ENCODE assay signal across 1 cellular context in genomic region chr3:58049143-58049785, GRCh38.
TF ChIP-seq lines count a peak whose summit lies in the region.

No MANE protein-coding gene starts in this region.

TF ChIP-seq in HepG2, 621 proteins besides CTCF, POLR2A, EP300 and RAD21 (continued from another document and continues in another):
- TF ChIP-seq ARID5B (CRISPR knock-in tag; IDR thresholded peaks at IDR 0.05) (peak; percentile 91), ZKSCAN8 (CRISPR knock-in tag; IDR thresholded peaks at IDR 0.05; ENCODE audit: borderline replicate concordance) (peak; percentile 64; the same call in 1 of the 2 replicates), NFE2L1 (CRISPR knock-in tag; IDR thresholded peaks at IDR 0.05; ENCODE audit: borderline replicate concordance) (no peak), TEAD3 (CRISPR knock-in tag; optimal IDR thresholded peaks at IDR 0.05; ENCODE audit: borderline replicate concordance) (peak; percentile 97), HDAC2 (CRISPR knock-in tag; IDR thresholded peaks at IDR 0.05) (peak; percentile 98), ZNF20 (CRISPR knock-in tag; IDR thresholded peaks at IDR 0.05) (no peak), DDIT3 (CRISPR knock-in tag; IDR thresholded peaks at IDR 0.05) (no peak), ZNF597 (CRISPR knock-in tag; IDR thresholded peaks at IDR 0.05) (no peak), KDM3A (CRISPR knock-in tag; IDR thresholded peaks at IDR 0.05; ENCODE audit: low read depth) (peak; percentile 76), NCOA2 (CRISPR knock-in tag; IDR thresholded peaks at IDR 0.05) (peak; percentile 91), CEBPB (IDR thresholded peaks at IDR 0.05; ENCODE audit: borderline replicate concordance, low read depth, low read length) (peak; percentile 41; the same call in 1 of the 2 replicates), PRDM10 (CRISPR knock-in tag; IDR thresholded peaks at IDR 0.05; ENCODE audit: low read depth) (peak; percentile 79), ZNF790 (CRISPR knock-in tag; IDR thresholded peaks at IDR 0.05; ENCODE audit: borderline replicate concordance) (no peak), RELA (CRISPR knock-in tag; IDR thresholded peaks at IDR 0.05) (no peak), ATF2 (CRISPR knock-in tag; IDR thresholded peaks at IDR 0.05) (peak; percentile 100), SSRP1 (CRISPR knock-in tag; IDR thresholded peaks at IDR 0.05) (no peak), SIX4 (CRISPR knock-in tag; IDR thresholded peaks at IDR 0.05) (peak; percentile 56; the same call in 1 of the 2 replicates), ZNF605 (CRISPR knock-in tag; IDR thresholded peaks at IDR 0.05) (0 out of 2 replicates have a peak, but pooled peaks have one; percentile 21), ZBTB3 (CRISPR knock-in tag; IDR thresholded peaks at IDR 0.05; ENCODE audit: borderline replicate concordance, low read depth) (peak; percentile 46; the same call in 1 of the 2 replicates), SRSF4 (IDR thresholded peaks at IDR 0.05; ENCODE audit: low read depth, low read length, poor library complexity, severe bottlenecking) (no peak), TBX2 (CRISPR knock-in tag; IDR thresholded peaks at IDR 0.05; ENCODE audit: borderline replicate concordance) (peak; percentile 95), ZFX (CRISPR knock-in tag; IDR thresholded peaks at IDR 0.05; ENCODE audit: low read depth) (peak; percentile 69), HBP1 (CRISPR knock-in tag; IDR thresholded peaks at IDR 0.05; ENCODE audit: low read depth) (peak; percentile 49; the same call in 1 of the 2 replicates), POLR2G (IDR thresholded peaks at IDR 0.05; ENCODE audit: low read depth, low read length) (peak; percentile 60), KAT7 (CRISPR knock-in tag; IDR thresholded peaks at IDR 0.05; ENCODE audit: borderline replicate concordance) (peak; percentile 90), RFX1 (IDR thresholded peaks at IDR 0.05) (no peak), MTA1 (CRISPR knock-in tag; IDR thresholded peaks at IDR 0.05; ENCODE audit: borderline replicate concordance) (peak; percentile 91), ZBED4 (CRISPR knock-in tag; IDR thresholded peaks at IDR 0.05; ENCODE audit: borderline replicate concordance) (peak; percentile 22; the same call in 1 of the 2 replicates), EEA1 (CRISPR knock-in tag; IDR thresholded peaks at IDR 0.05; ENCODE audit: borderline replicate concordance) (no peak), ZFP36L1 (CRISPR knock-in tag; IDR thresholded peaks at IDR 0.05) (0 out of 2 replicates have a peak, but pooled peaks have one; percentile 30), SOX6 (IDR thresholded peaks at IDR 0.05) (no peak), SOX6 (CRISPR knock-in tag; IDR thresholded peaks at IDR 0.05) (peak; percentile 96), PATZ1 (CRISPR knock-in tag; IDR thresholded peaks at IDR 0.05) (peak; percentile 93), GTF2F1 (IDR thresholded peaks at IDR 0.05; ENCODE audit: low read length) (0 out of 2 replicates have a peak, but pooled peaks have one; percentile 29), ZNF350 (CRISPR knock-in tag; IDR thresholded peaks at IDR 0.05; ENCODE audit: borderline replicate concordance, low read depth) (peak; percentile 64; the same call in 1 of the 2 replicates), NR2F6 (IDR thresholded peaks at IDR 0.05) (peak; percentile 69), NR2F6 (CRISPR knock-in tag; IDR thresholded peaks at IDR 0.05) (peak; percentile 89), NONO (IDR thresholded peaks at IDR 0.05) (no peak), NONO (CRISPR knock-in tag; conservative IDR thresholded peaks at IDR 0.05) (0 out of 2 replicates have a peak, but pooled peaks have one; percentile 27), MIXL1 (CRISPR knock-in tag; IDR thresholded peaks at IDR 0.05) (peak; percentile 99), BHLHE40 (IDR thresholded peaks at IDR 0.05; ENCODE audit: low read length) (no peak), GATA4 (IDR thresholded peaks at IDR 0.05; ENCODE audit: borderline replicate concordance, low read depth) (0 out of 2 replicates have a peak, but pooled peaks have one; percentile 14)
